7 cellular contexts compared by ENCODE assay signal in the genomic region with DNA sequence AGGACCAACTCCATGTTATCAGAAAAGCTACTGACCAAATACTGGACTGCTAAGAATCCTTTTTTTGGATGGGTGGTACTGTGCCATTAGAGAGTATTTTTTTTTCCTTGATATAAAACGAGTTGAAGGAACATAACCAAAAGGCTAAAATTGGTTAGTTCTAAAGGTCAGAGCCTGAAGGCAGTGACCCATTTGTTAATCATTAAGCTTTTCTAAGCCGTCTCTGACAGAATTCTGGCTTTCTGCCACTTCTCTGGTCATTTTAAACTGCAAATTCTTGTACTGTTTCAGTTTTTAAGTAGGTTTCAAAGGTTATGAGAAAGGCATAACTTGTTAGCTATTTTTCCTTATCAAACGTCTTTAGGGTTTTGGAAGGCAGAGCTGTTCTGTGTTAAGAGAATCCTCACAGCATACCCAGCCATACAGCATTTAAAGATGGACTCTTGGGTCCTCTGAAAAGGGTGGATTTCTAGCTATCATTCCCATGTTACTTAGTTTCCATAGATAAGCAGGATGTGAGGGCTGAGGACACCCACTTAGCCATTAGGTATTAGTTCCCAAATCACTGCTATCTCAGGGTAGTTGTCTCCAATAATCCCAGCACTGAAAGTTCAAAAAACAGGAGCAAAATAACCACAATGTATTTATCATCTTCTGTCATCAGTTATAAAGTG.
A peak's percentile ranks its signal among the peaks of the same experiment; 100 is the strongest.
DNase-seq lines count a peak whose midpoint lies in the region; ATAC-seq and TF ChIP-seq lines count a peak whose summit lies in the region.

No MANE protein-coding gene starts in this region.

- no peak for TF ChIP-seq POLR2A in upper lobe of left lung (IDR thresholded peaks at IDR 0.05)

- peak overlapping the region; percentile 55 to 98 for H3K27ac ChIP-seq in SK-N-SH (ENCODE audit: low read depth in 2 of 2, low read length in 1 of 2)
- peak overlapping the region; percentile 95 for H3K27ac ChIP-seq in hepatocyte
- peak overlapping the region; percentile 16 to 69 (median 33) for H3K27ac ChIP-seq in upper lobe of left lung

- H2AFZ ChIP-seq in SK-N-SH (ENCODE audit: low read depth), result peak overlapping the region; percentile 80
- H2AFZ ChIP-seq in hepatocyte, result peak overlapping the region; percentile 43

- H3K79me2 ChIP-seq in SK-N-SH (ENCODE audit: insufficient read depth) (no peaks in the 10 kb centered on the region), hepatocyte (no peaks in the 10 kb centered on the region)

- H3K36me3 ChIP-seq in SK-N-SH (replicated peaks in 1 of 2; ENCODE audit: control insufficient read depth in 1 of 2, insufficient read depth in 2 of 2, low read length in 1 of 2), result no peaks in the 10 kb centered on the region
- no peaks in the 10 kb centered on the region for H3K36me3 ChIP-seq in hepatocyte (replicated peaks; ENCODE audit: insufficient read depth, low read depth)
- H3K36me3 ChIP-seq in upper lobe of left lung, result no peaks in the 10 kb centered on the region

- H4K20me1 ChIP-seq in SK-N-SH (ENCODE audit: insufficient read depth) (no peaks in the 10 kb centered on the region), hepatocyte (ENCODE audit: insufficient read depth, poor library complexity, severe bottlenecking) (no peaks in the 10 kb centered on the region)

- H3K27me3 ChIP-seq in SK-N-SH (ENCODE audit: insufficient read depth) (no peaks in the 10 kb centered on the region), hepatocyte (no peaks in the 10 kb centered on the region), upper lobe of left lung (no peaks in the 10 kb centered on the region)

- TF ChIP-seq EP300 in SK-N-SH (IDR thresholded peaks at IDR 0.05; ENCODE audit: borderline replicate concordance in 1 of 2, low read depth in 1 of 2, low read length in 1 of 2) (peak; percentile 28 to 73; a peak in 2 of 4 replicates), upper lobe of left lung (IDR thresholded peaks at IDR 0.05) (no peak)

- H3K4me3 ChIP-seq in SK-N-SH (ENCODE audit: low read depth in 2 of 2, low read length in 1 of 2) (peak overlapping the region in 1 of 2 experiments; percentile 9; a peak in 2 of 4 replicates), hepatocyte (peak overlapping the region; percentile 10), upper lobe of left lung (peak overlapping the region in 2 of 4 donors; percentile 18 to 21)

- 0% methylated on average over 3 of the region's 3 CpGs for WGBS in SK-N-SH (ENCODE audit: low lambda C conversion rate)
- 9% methylated on average over 3 of the region's 3 CpGs for WGBS in hepatocyte (ENCODE audit: low lambda C conversion rate, missing lambda C conversion rate)
- WGBS in upper lobe of left lung, 2 donors, result 14 to 17% methylated on average over 3 of the region's 3 CpGs

- H3K4me1 ChIP-seq in SK-N-SH (ENCODE audit: control insufficient read depth in 1 of 2, insufficient read depth in 2 of 2, low read depth in 1 of 2, low read length in 1 of 2), result peaks cover 9 to 35% of the 10 kb centered on the region in 2 experiments; a peak in 3 of 4 replicates
- H3K4me1 ChIP-seq in hepatocyte (ENCODE audit: insufficient read depth), result peaks cover 40% of the 10 kb centered on the region
- peaks cover 16 to 27% (median 21%) of the 10 kb centered on the region in 4 donors for H3K4me1 ChIP-seq in upper lobe of left lung

- CTCF ChIA-PET in SK-N-SH (lab: Yijun Ruan, JAX), result interaction anchor here (0.9 to 2.3 kb wide), 4 partner anchors 25 to 535 kb away, joined by 3 to 12 read pairs (median 5); partner anchors contain the start of genes KLLN and PTEN

- no peak for TF ChIP-seq CTCF in SK-N-SH (IDR thresholded peaks at IDR 0.05)
- no peak for TF ChIP-seq CTCF in hepatocyte (IDR thresholded peaks at IDR 0.05; ENCODE audit: poor library complexity)
- no peak for TF ChIP-seq CTCF in upper lobe of left lung (IDR thresholded peaks at IDR 0.05)

- DNase-seq in SK-N-SH, result peak; percentile 18
- peak; percentile 53 for DNase-seq in hepatocyte (ENCODE audit: low spot score)
- no peak for DNase-seq in upper lobe of left lung
- DNase-seq in activated CD4-positive, CD25-positive, alpha-beta regulatory T cell (lab: John Stamatoyannopoulos, UW), result no peak
- no peak for DNase-seq in NCI-H2107 treated with DMSO at 0.1 percent for 48 hours (lab: John Stamatoyannopoulos, UW; ENCODE audit: unreplicated experiment)

- no peak overlapping the region for H3K9ac ChIP-seq in SK-N-SH

- POLR2A ChIA-PET in SK-N-SH (lab: Yijun Ruan, JAX), result interaction anchor here (0.8 to 4.0 kb wide), 5 partner anchors 25 to 523 kb away, joined by 3 to 37 read pairs (median 4); partner anchors contain the start of genes KLLN and PTEN

- peak overlapping the region; percentile 49 for H3K4me2 ChIP-seq in SK-N-SH
- peak overlapping the region; percentile 69 for H3K4me2 ChIP-seq in hepatocyte

- peak; percentile 43 for ATAC-seq in GM19035 (IDR thresholded peaks at IDR 0.05; ENCODE audit: unreplicated experiment)
- peak; percentile 21 for ATAC-seq in HG02973 (IDR thresholded peaks at IDR 0.05; ENCODE audit: unreplicated experiment)
- peak in 1 of 2 donors; percentile 28 for ATAC-seq in upper lobe of left lung (ENCODE audit: low FRiP score in 2 of 2)

- no peaks in the 10 kb centered on the region for H3K9me2 ChIP-seq in SK-N-SH
- H3K9me2 ChIP-seq in hepatocyte (replicated peaks; ENCODE audit: insufficient read depth), result no peaks in the 10 kb centered on the region

- H3K9me3 ChIP-seq in SK-N-SH (peaks cover 8% of the 10 kb centered on the region; the same call in 1 of the 2 replicates), hepatocyte (ENCODE audit: low read depth) (no peaks in the 10 kb centered on the region), upper lobe of left lung (no peaks in the 10 kb centered on the region)

- TF ChIP-seq RAD21 in SK-N-SH (IDR thresholded peaks at IDR 0.05; ENCODE audit: low read length), result no peak

- no peaks in the 10 kb centered on the region for H3F3A ChIP-seq in SK-N-SH (replicated peaks; ENCODE audit: insufficient read depth)

TF ChIP-seq in SK-N-SH, 30 proteins besides CTCF, POLR2A, EP300 and RAD21 (continues in another document):
- TF ChIP-seq USF1 (IDR thresholded peaks at IDR 0.05; ENCODE audit: borderline replicate concordance, low read depth) (no peak), JUND (IDR thresholded peaks at IDR 0.05) (no peak), MXI1 (IDR thresholded peaks at IDR 0.05; ENCODE audit: low read depth, low read length) (no peak), SMC3 (IDR thresholded peaks at IDR 0.05; ENCODE audit: low read depth, low read length) (no peak), CHD2 (IDR thresholded peaks at IDR 0.05; ENCODE audit: low read length, partially characterized antibody) (no peak), RXRA (IDR thresholded peaks at IDR 0.05; ENCODE audit: borderline replicate concordance, low read depth) (no peak), TAF1 (IDR thresholded peaks at IDR 0.05; ENCODE audit: borderline replicate concordance, low read depth, low read length) (no peak), EZH2phosphoT487 (IDR thresholded peaks at IDR 0.05; ENCODE audit: borderline replicate concordance, low read depth) (no peak), GABPA (IDR thresholded peaks at IDR 0.05; ENCODE audit: low read depth) (no peak), SIN3A (IDR thresholded peaks at IDR 0.05; ENCODE audit: borderline replicate concordance, low read depth, low read length) (no peak), REST (IDR thresholded peaks at IDR 0.05; ENCODE audit: low read depth, low read length) (no peak), YY1 (IDR thresholded peaks at IDR 0.05; ENCODE audit: low read depth) (no peak)
- TF ChIP-seq, protein P1, sequence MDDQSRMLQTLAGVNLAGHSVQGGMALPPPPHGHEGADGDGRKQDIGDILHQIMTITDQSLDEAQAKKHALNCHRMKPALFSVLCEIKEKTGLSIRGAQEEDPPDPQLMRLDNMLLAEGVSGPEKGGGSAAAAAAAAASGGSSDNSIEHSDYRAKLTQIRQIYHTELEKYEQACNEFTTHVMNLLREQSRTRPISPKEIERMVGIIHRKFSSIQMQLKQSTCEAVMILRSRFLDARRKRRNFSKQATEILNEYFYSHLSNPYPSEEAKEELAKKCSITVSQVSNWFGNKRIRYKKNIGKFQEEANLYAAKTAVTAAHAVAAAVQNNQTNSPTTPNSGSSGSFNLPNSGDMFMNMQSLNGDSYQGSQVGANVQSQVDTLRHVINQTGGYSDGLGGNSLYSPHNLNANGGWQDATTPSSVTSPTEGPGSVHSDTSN (IDR thresholded peaks at IDR 0.05), result peak; percentile 68
- TF ChIP-seq, protein P2, sequence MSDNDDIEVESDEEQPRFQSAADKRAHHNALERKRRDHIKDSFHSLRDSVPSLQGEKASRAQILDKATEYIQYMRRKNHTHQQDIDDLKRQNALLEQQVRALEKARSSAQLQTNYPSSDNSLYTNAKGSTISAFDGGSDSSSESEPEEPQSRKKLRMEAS (IDR thresholded peaks at IDR 0.05; ENCODE audit: low read depth), result no peak

Comparison
In these comparisons a context has a peak if more than half of its experiments do, and no peak if none do; other contexts are left out.
1. DNase-seq: peak in SK-N-SH (single experiment) and hepatocyte (single experiment); none in upper lobe of left lung (0 of 2), activated CD4-positive, CD25-positive, alpha-beta regulatory T cell (0 of 4) and NCI-H2107 treated with DMSO at 0.1 percent for 48 hours (single experiment).
2. H3K27ac ChIP-seq: peak in every context shown above with its lines; median percentile 95 in hepatocyte; 76 in SK-N-SH; 33 in upper lobe of left lung.